In the genomic region with DNA sequence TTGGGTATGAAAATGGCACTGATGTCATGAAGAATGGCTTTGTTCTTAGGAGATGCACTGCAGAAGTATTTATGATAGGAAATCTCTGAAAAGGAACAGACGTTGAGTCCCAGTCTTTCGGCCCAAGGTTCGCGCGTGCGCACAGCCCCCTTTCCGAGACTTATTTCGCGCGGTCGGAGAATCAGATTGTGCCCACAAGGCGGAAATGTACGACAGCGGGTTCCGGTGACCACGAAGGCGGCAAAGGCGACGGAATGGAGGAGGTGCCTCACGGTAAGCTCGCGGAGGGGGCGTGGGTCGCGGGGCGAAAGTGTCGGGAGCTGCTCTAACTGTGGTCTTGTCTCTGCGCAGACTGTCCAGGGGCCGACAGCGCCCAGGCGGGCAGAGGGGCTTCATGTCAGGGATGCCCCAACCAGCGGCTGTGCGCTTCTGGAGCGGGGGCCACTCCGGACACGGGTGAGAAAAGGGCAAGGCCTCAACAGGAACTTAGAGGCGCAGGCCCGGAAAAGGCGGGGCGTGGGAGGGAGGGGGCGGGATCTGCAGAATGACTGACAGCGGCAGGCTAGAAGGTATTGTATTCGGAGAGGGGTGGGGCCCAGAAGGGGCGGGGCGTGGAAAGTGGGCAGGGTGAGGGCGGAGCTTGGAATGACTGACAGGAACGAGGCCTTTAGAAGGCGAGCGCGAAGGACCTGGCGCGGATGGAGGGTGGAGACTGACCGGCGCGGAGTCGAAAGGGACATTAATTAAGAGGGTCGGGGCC, we compare ENCODE assay signal across 1 cellular context.
TF ChIP-seq lines count a peak whose summit lies in the region.

A gene (plus strand): TSS at position 233 of the 760 bp plus-strand sequence. CDS start 22 bp downstream, at position 255.

TF ChIP-seq in H1, 55 proteins besides CTCF, POLR2A, EP300 and RAD21:
- TF ChIP-seq KDM5A (IDR thresholded peaks at IDR 0.05; ENCODE audit: low read length) (no peak), SP2 (IDR thresholded peaks at IDR 0.05; ENCODE audit: low read length) (no peak), EZH2 (IDR thresholded peaks at IDR 0.05; ENCODE audit: low read depth, low read length, severe bottlenecking) (no peak), ZNF274 (IDR thresholded peaks at IDR 0.05; ENCODE audit: borderline replicate concordance, extremely low read depth, low read length) (no peak), KDM4A (IDR thresholded peaks at IDR 0.05; ENCODE audit: low read depth, low read length, severe bottlenecking) (no peak), CHD2 (IDR thresholded peaks at IDR 0.05; ENCODE audit: low read length) (no peak), SIN3A (conservative IDR thresholded peaks at IDR 0.05 in 1 of 2, IDR thresholded peaks at IDR 0.05 in 1 of 2; ENCODE audit: low read depth in 1 of 2, low read length in 2 of 2) (peak; percentile 45 to 69; a peak in 1 of 4 replicates), SRF (IDR thresholded peaks at IDR 0.05; ENCODE audit: low read depth, low read length) (no peak), SIX5 (IDR thresholded peaks at IDR 0.05; ENCODE audit: low read depth, low read length) (no peak), GTF2F1 (IDR thresholded peaks at IDR 0.05; ENCODE audit: borderline replicate concordance, low read depth, low read length) (no peak), FOSL1 (IDR thresholded peaks at IDR 0.05; ENCODE audit: insufficient read depth, low read depth, low read length) (no peak), POLR2AphosphoS5 (IDR thresholded peaks at IDR 0.05; ENCODE audit: low read depth, low read length) (peak; percentile 85), RBBP5 (IDR thresholded peaks at IDR 0.05; ENCODE audit: borderline replicate concordance, low read depth, low read length) (0 out of 2 replicates have a peak, but pooled peaks have one; percentile 66), SIRT6 (IDR thresholded peaks at IDR 0.05; ENCODE audit: low read length) (no peak), BACH1 (IDR thresholded peaks at IDR 0.05; ENCODE audit: low read length) (peak; percentile 77), KDM1A (IDR thresholded peaks at IDR 0.05; ENCODE audit: borderline replicate concordance, low read length) (no peak), JUN (IDR thresholded peaks at IDR 0.05; ENCODE audit: low read depth, low read length) (no peak), CBX5 (IDR thresholded peaks at IDR 0.05; ENCODE audit: low read depth, low read length) (no peak), PHF8 (conservative IDR thresholded peaks at IDR 0.05; ENCODE audit: low read depth, low read length) (peak; percentile 96), CHD1 (IDR thresholded peaks at IDR 0.05; ENCODE audit: low read depth, low read length) (no peak), RNF2 (IDR thresholded peaks at IDR 0.05; ENCODE audit: borderline replicate concordance, low read depth, low read length, missing control alignments, poor library complexity, severe bottlenecking) (no peak), CTBP2 (IDR thresholded peaks at IDR 0.05; ENCODE audit: borderline replicate concordance, insufficient read depth, insufficient read length, low read length) (no peak), EGR1 (IDR thresholded peaks at IDR 0.05; ENCODE audit: borderline replicate concordance, low read depth, low read length) (peak; percentile 43; the same call in 1 of the 2 replicates), BCL11A (IDR thresholded peaks at IDR 0.05; ENCODE audit: low read depth in 2 of 2, low read length in 2 of 2) (no peak), CEBPB (IDR thresholded peaks at IDR 0.05; ENCODE audit: low read depth, low read length) (no peak), SAP30 (IDR thresholded peaks at IDR 0.05; ENCODE audit: insufficient read depth, insufficient replicate concordance, low read length) (no peak), CREB1 (IDR thresholded peaks at IDR 0.05) (peak; percentile 50; the same call in 1 of the 2 replicates), TAF1 (IDR thresholded peaks at IDR 0.05; ENCODE audit: low read depth, low read length) (peak; percentile 73), GABPA (IDR thresholded peaks at IDR 0.05; ENCODE audit: borderline replicate concordance, insufficient read depth, low read length) (peak; percentile 42; the same call in 1 of the 2 replicates), RFX5 (IDR thresholded peaks at IDR 0.05; ENCODE audit: borderline replicate concordance, low read depth, low read length) (no peak), JUND (IDR thresholded peaks at IDR 0.05; ENCODE audit: low read length) (no peak), ASH2L (IDR thresholded peaks at IDR 0.05; ENCODE audit: low read length) (peak; percentile 89), NRF1 (IDR thresholded peaks at IDR 0.05; ENCODE audit: low read depth, low read length) (peak; percentile 74), BRCA1 (IDR thresholded peaks at IDR 0.05; ENCODE audit: low read depth, low read length) (no peak), TAF7 (optimal IDR thresholded peaks at IDR 0.05; ENCODE audit: borderline replicate concordance, low read depth, low read length) (peak; percentile 35), SUZ12 (IDR thresholded peaks at IDR 0.05; ENCODE audit: low read length) (no peak), HDAC2 (IDR thresholded peaks at IDR 0.05; ENCODE audit: borderline replicate concordance in 1 of 2, low read depth in 2 of 2, low read length in 2 of 2) (peak; percentile 61 to 82; a peak in 1 of 4 replicates), SP1 (IDR thresholded peaks at IDR 0.05; ENCODE audit: low read depth, low read length) (no peak), TBP (IDR thresholded peaks at IDR 0.05; ENCODE audit: low read depth, low read length) (peak; percentile 55; the same call in 1 of the 2 replicates), YY1 (IDR thresholded peaks at IDR 0.05; ENCODE audit: low read depth, low read length) (no peak), TCF12 (IDR thresholded peaks at IDR 0.05; ENCODE audit: low read depth, low read length) (no peak), SP4 (IDR thresholded peaks at IDR 0.05; ENCODE audit: low read length) (peak; percentile 51; the same call in 1 of the 2 replicates), CBX8 (IDR thresholded peaks at IDR 0.05; ENCODE audit: borderline replicate concordance, low read depth, low read length) (no peak), TEAD4 (IDR thresholded peaks at IDR 0.05; ENCODE audit: low read depth, low read length) (no peak), MAFK (IDR thresholded peaks at IDR 0.05; ENCODE audit: low read depth, low read length) (no peak), RXRA (IDR thresholded peaks at IDR 0.05; ENCODE audit: insufficient read depth, low read depth, low read length) (no peak), NANOG (IDR thresholded peaks at IDR 0.05; ENCODE audit: insufficient read depth, low read depth, low read length, poor library complexity, severe bottlenecking) (no peak), HDAC6 (IDR thresholded peaks at IDR 0.05; ENCODE audit: low read depth, low read length) (no peak), POU5F1 (IDR thresholded peaks at IDR 0.05; ENCODE audit: low read depth, low read length) (no peak)
- TF ChIP-seq, protein P1, sequence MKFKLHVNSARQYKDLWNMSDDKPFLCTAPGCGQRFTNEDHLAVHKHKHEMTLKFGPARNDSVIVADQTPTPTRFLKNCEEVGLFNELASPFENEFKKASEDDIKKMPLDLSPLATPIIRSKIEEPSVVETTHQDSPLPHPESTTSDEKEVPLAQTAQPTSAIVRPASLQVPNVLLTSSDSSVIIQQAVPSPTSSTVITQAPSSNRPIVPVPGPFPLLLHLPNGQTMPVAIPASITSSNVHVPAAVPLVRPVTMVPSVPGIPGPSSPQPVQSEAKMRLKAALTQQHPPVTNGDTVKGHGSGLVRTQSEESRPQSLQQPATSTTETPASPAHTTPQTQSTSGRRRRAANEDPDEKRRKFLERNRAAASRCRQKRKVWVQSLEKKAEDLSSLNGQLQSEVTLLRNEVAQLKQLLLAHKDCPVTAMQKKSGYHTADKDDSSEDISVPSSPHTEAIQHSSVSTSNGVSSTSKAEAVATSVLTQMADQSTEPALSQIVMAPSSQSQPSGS (IDR thresholded peaks at IDR 0.05; ENCODE audit: low read length): no peak
- TF ChIP-seq, protein P2, sequence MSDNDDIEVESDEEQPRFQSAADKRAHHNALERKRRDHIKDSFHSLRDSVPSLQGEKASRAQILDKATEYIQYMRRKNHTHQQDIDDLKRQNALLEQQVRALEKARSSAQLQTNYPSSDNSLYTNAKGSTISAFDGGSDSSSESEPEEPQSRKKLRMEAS (IDR thresholded peaks at IDR 0.05): peak; percentile 68
- TF ChIP-seq, protein P3, sequence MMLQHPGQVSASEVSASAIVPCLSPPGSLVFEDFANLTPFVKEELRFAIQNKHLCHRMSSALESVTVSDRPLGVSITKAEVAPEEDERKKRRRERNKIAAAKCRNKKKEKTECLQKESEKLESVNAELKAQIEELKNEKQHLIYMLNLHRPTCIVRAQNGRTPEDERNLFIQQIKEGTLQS (IDR thresholded peaks at IDR 0.05; ENCODE audit: insufficient read depth, low read depth, low read length): no peak
- TF ChIP-seq, protein P4, sequence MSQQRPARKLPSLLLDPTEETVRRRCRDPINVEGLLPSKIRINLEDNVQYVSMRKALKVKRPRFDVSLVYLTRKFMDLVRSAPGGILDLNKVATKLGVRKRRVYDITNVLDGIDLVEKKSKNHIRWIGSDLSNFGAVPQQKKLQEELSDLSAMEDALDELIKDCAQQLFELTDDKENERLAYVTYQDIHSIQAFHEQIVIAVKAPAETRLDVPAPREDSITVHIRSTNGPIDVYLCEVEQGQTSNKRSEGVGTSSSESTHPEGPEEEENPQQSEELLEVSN (IDR thresholded peaks at IDR 0.05): peak; percentile 86
- TF ChIP-seq, protein P5, sequence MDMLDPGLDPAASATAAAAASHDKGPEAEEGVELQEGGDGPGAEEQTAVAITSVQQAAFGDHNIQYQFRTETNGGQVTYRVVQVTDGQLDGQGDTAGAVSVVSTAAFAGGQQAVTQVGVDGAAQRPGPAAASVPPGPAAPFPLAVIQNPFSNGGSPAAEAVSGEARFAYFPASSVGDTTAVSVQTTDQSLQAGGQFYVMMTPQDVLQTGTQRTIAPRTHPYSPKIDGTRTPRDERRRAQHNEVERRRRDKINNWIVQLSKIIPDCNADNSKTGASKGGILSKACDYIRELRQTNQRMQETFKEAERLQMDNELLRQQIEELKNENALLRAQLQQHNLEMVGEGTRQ (IDR thresholded peaks at IDR 0.05; ENCODE audit: low read length): no peak
- TF ChIP-seq, protein P6, sequence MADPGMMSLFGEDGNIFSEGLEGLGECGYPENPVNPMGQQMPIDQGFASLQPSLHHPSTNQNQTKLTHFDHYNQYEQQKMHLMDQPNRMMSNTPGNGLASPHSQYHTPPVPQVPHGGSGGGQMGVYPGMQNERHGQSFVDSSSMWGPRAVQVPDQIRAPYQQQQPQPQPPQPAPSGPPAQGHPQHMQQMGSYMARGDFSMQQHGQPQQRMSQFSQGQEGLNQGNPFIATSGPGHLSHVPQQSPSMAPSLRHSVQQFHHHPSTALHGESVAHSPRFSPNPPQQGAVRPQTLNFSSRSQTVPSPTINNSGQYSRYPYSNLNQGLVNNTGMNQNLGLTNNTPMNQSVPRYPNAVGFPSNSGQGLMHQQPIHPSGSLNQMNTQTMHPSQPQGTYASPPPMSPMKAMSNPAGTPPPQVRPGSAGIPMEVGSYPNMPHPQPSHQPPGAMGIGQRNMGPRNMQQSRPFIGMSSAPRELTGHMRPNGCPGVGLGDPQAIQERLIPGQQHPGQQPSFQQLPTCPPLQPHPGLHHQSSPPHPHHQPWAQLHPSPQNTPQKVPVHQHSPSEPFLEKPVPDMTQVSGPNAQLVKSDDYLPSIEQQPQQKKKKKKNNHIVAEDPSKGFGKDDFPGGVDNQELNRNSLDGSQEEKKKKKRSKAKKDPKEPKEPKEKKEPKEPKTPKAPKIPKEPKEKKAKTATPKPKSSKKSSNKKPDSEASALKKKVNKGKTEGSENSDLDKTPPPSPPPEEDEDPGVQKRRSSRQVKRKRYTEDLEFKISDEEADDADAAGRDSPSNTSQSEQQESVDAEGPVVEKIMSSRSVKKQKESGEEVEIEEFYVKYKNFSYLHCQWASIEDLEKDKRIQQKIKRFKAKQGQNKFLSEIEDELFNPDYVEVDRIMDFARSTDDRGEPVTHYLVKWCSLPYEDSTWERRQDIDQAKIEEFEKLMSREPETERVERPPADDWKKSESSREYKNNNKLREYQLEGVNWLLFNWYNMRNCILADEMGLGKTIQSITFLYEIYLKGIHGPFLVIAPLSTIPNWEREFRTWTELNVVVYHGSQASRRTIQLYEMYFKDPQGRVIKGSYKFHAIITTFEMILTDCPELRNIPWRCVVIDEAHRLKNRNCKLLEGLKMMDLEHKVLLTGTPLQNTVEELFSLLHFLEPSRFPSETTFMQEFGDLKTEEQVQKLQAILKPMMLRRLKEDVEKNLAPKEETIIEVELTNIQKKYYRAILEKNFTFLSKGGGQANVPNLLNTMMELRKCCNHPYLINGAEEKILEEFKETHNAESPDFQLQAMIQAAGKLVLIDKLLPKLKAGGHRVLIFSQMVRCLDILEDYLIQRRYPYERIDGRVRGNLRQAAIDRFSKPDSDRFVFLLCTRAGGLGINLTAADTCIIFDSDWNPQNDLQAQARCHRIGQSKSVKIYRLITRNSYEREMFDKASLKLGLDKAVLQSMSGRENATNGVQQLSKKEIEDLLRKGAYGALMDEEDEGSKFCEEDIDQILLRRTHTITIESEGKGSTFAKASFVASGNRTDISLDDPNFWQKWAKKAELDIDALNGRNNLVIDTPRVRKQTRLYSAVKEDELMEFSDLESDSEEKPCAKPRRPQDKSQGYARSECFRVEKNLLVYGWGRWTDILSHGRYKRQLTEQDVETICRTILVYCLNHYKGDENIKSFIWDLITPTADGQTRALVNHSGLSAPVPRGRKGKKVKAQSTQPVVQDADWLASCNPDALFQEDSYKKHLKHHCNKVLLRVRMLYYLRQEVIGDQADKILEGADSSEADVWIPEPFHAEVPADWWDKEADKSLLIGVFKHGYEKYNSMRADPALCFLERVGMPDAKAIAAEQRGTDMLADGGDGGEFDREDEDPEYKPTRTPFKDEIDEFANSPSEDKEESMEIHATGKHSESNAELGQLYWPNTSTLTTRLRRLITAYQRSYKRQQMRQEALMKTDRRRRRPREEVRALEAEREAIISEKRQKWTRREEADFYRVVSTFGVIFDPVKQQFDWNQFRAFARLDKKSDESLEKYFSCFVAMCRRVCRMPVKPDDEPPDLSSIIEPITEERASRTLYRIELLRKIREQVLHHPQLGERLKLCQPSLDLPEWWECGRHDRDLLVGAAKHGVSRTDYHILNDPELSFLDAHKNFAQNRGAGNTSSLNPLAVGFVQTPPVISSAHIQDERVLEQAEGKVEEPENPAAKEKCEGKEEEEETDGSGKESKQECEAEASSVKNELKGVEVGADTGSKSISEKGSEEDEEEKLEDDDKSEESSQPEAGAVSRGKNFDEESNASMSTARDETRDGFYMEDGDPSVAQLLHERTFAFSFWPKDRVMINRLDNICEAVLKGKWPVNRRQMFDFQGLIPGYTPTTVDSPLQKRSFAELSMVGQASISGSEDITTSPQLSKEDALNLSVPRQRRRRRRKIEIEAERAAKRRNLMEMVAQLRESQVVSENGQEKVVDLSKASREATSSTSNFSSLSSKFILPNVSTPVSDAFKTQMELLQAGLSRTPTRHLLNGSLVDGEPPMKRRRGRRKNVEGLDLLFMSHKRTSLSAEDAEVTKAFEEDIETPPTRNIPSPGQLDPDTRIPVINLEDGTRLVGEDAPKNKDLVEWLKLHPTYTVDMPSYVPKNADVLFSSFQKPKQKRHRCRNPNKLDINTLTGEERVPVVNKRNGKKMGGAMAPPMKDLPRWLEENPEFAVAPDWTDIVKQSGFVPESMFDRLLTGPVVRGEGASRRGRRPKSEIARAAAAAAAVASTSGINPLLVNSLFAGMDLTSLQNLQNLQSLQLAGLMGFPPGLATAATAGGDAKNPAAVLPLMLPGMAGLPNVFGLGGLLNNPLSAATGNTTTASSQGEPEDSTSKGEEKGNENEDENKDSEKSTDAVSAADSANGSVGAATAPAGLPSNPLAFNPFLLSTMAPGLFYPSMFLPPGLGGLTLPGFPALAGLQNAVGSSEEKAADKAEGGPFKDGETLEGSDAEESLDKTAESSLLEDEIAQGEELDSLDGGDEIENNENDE (IDR thresholded peaks at IDR 0.05; ENCODE audit: insufficient replicate concordance, low read length): no peak
TF ChIP-seq in H1: peak in this region for 17.
